ENCODE assay signal across 1 cellular context in the genomic region with DNA sequence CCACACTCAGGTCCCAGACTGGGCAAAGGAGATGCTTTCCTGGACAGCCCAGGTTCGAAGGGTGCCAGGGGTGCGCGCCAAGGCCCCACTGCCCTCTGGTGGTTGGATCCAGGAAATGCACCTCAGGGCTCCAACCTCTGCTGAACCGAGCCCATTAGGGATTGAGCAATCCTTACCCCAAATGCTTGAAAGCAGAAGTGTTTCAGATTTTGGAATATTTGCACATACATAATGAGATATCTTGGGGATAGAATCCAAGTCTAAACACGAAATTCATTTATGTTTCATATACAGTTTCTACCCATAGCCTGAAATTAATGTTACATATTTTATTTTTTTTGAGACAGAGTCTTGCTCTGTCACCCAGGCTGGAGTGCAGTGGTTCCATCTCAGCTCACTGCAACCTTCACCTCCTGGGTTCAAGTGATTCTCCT.
TF ChIP-seq lines count a peak whose summit lies in the region.

No MANE protein-coding gene starts in this region.

TF ChIP-seq in K562, 482 proteins besides CTCF, POLR2A, EP300 and RAD21 (continued from another document and continues in another):
- TF ChIP-seq, protein P1, sequence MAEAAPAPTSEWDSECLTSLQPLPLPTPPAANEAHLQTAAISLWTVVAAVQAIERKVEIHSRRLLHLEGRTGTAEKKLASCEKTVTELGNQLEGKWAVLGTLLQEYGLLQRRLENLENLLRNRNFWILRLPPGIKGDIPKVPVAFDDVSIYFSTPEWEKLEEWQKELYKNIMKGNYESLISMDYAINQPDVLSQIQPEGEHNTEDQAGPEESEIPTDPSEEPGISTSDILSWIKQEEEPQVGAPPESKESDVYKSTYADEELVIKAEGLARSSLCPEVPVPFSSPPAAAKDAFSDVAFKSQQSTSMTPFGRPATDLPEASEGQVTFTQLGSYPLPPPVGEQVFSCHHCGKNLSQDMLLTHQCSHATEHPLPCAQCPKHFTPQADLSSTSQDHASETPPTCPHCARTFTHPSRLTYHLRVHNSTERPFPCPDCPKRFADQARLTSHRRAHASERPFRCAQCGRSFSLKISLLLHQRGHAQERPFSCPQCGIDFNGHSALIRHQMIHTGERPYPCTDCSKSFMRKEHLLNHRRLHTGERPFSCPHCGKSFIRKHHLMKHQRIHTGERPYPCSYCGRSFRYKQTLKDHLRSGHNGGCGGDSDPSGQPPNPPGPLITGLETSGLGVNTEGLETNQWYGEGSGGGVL (CRISPR knock-in tag; IDR thresholded peaks at IDR 0.05) = no peak
- TF ChIP-seq SMAD2 (IDR thresholded peaks at IDR 0.05; ENCODE audit: low read depth, low read length) = no peak
- no peak for TF ChIP-seq DMBX1 (CRISPR knock-in tag; IDR thresholded peaks at IDR 0.05; ENCODE audit: borderline replicate concordance)
- TF ChIP-seq, protein P2, sequence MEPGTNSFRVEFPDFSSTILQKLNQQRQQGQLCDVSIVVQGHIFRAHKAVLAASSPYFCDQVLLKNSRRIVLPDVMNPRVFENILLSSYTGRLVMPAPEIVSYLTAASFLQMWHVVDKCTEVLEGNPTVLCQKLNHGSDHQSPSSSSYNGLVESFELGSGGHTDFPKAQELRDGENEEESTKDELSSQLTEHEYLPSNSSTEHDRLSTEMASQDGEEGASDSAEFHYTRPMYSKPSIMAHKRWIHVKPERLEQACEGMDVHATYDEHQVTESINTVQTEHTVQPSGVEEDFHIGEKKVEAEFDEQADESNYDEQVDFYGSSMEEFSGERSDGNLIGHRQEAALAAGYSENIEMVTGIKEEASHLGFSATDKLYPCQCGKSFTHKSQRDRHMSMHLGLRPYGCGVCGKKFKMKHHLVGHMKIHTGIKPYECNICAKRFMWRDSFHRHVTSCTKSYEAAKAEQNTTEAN (CRISPR knock-in tag; IDR thresholded peaks at IDR 0.05) = no peak
- no peak for TF ChIP-seq NR4A1 (CRISPR knock-in tag; IDR thresholded peaks at IDR 0.05)
- 0 out of 2 replicates have a peak, but pooled peaks have one; percentile 22 for TF ChIP-seq NR4A1 (tag; IDR thresholded peaks at IDR 0.05)
- TF ChIP-seq ETV6 (IDR thresholded peaks at IDR 0.05; ENCODE audit: borderline replicate concordance in 1 of 2, low read depth in 2 of 2, low read length in 1 of 2) = no peak
- TF ChIP-seq ETV6 (CRISPR knock-in tag; IDR thresholded peaks at IDR 0.05; ENCODE audit: borderline replicate concordance) = no peak
- TF ChIP-seq CCAR2 (IDR thresholded peaks at IDR 0.05; ENCODE audit: low read depth, low read length) = no peak
- TF ChIP-seq ZNF316 (IDR thresholded peaks at IDR 0.05) = no peak
- TF ChIP-seq, protein P3, sequence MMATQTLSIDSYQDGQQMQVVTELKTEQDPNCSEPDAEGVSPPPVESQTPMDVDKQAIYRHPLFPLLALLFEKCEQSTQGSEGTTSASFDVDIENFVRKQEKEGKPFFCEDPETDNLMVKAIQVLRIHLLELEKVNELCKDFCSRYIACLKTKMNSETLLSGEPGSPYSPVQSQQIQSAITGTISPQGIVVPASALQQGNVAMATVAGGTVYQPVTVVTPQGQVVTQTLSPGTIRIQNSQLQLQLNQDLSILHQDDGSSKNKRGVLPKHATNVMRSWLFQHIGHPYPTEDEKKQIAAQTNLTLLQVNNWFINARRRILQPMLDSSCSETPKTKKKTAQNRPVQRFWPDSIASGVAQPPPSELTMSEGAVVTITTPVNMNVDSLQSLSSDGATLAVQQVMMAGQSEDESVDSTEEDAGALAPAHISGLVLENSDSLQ (IDR thresholded peaks at IDR 0.05) = no peak
- TF ChIP-seq ZBTB1 (CRISPR knock-in tag; IDR thresholded peaks at IDR 0.05; ENCODE audit: borderline replicate concordance, low read depth) = no peak
- TF ChIP-seq ZNF274 (IDR thresholded peaks at IDR 0.05; ENCODE audit: borderline replicate concordance, low read depth, low read length) = no peak
- no peak for TF ChIP-seq HNRNPK (IDR thresholded peaks at IDR 0.05; ENCODE audit: low read depth, low read length, poor library complexity, severe bottlenecking)
- no peak for TF ChIP-seq ZKSCAN1 (IDR thresholded peaks at IDR 0.05; ENCODE audit: low read depth, low read length)
- no peak for TF ChIP-seq SRSF9 (IDR thresholded peaks at IDR 0.05; ENCODE audit: borderline replicate concordance, low read depth, low read length)
- TF ChIP-seq, protein P4, sequence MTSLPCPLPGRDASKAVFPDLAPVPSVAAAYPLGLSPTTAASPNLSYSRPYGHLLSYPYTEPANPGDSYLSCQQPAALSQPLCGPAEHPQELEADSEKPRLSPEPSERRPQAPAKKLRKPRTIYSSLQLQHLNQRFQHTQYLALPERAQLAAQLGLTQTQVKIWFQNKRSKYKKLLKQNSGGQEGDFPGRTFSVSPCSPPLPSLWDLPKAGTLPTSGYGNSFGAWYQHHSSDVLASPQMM (CRISPR knock-in tag; IDR thresholded peaks at IDR 0.05) = no peak
- TF ChIP-seq, protein P5, sequence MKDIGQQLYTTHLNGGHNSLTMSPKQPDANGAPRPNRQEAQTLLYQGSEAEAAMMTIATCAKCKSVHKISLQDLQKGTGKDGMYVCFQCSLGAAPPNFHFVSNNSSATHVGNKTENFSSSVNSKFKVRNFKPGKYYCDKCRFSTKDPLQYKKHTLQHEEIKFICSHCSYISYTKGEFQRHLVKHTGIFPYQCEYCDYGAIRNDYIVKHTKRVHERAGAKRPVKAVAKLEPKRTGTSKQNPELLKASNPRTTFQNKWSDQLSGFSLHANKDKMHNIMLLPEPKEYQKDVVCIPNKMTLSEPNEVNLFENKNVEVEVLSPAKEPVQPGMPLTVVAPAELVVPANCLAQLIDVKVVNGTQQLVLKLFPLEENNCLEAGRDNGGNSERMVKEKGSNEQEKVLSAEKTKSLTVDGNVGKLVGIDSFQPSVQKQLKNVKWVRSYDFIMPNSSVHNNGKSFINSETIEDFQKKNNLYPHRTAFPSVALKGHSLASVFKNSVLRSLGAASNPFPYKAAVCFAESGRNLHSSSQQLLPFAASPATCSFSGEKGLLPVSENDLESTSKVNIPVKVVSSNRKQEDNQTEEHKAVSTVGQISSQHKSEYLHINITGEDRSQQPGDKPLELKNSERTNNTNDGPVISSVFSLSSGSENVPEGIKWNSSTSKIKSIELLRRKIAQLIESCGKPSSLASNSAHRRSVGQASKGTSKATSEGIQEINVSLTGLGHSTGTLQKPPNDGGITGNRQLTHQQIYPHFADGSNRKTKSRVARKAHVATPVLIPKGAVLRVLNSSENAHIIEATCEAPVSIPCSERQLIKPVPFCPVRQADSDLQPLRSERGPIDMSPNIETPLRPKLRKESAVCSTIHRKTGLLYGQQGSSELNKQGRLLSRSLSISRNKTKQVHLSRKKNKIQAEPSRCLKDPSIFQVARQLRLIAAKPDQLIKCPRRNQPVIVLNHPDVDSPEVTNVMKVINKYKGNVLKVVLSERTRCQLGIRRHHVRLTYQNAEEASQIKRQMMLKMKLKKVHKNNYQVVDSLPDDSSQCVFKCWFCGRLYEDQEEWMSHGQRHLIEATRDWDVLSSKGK (CRISPR knock-in tag; IDR thresholded peaks at IDR 0.05) = no peak
- TF ChIP-seq ZNF707 (CRISPR knock-in tag; conservative IDR thresholded peaks at IDR 0.05) = no peak
- no peak for TF ChIP-seq BCOR (IDR thresholded peaks at IDR 0.05)
- TF ChIP-seq PHF20 (IDR thresholded peaks at IDR 0.05; ENCODE audit: partially characterized antibody) = no peak
- TF ChIP-seq ZNF668 (CRISPR knock-in tag; IDR thresholded peaks at IDR 0.05) = no peak
- no peak for TF ChIP-seq NFYB (IDR thresholded peaks at IDR 0.05; ENCODE audit: extremely low read depth, insufficient read length)
- TF ChIP-seq, protein P6, sequence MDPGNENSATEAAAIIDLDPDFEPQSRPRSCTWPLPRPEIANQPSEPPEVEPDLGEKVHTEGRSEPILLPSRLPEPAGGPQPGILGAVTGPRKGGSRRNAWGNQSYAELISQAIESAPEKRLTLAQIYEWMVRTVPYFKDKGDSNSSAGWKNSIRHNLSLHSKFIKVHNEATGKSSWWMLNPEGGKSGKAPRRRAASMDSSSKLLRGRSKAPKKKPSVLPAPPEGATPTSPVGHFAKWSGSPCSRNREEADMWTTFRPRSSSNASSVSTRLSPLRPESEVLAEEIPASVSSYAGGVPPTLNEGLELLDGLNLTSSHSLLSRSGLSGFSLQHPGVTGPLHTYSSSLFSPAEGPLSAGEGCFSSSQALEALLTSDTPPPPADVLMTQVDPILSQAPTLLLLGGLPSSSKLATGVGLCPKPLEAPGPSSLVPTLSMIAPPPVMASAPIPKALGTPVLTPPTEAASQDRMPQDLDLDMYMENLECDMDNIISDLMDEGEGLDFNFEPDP (CRISPR knock-in tag; IDR thresholded peaks at IDR 0.05) = no peak
- TF ChIP-seq CAMTA2 (CRISPR knock-in tag; conservative IDR thresholded peaks at IDR 0.05) = no peak
- TF ChIP-seq, protein P7, sequence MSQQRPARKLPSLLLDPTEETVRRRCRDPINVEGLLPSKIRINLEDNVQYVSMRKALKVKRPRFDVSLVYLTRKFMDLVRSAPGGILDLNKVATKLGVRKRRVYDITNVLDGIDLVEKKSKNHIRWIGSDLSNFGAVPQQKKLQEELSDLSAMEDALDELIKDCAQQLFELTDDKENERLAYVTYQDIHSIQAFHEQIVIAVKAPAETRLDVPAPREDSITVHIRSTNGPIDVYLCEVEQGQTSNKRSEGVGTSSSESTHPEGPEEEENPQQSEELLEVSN (IDR thresholded peaks at IDR 0.05; ENCODE audit: borderline replicate concordance in 1 of 2, extremely low read depth in 1 of 2, insufficient read depth in 1 of 2, insufficient read length in 1 of 2, low read depth in 1 of 2, low read length in 1 of 2, poor library complexity in 1 of 2, severe bottlenecking in 1 of 2) = no peak
- TF ChIP-seq RFX1 (IDR thresholded peaks at IDR 0.05) = no peak
- TF ChIP-seq NCOA4 (IDR thresholded peaks at IDR 0.05; ENCODE audit: partially characterized antibody) = no peak
- no peak for TF ChIP-seq NRF1 (conservative IDR thresholded peaks at IDR 0.05 in 1 of 2, IDR thresholded peaks at IDR 0.05 in 1 of 2)
- no peak for TF ChIP-seq ZNF644 (tag; IDR thresholded peaks at IDR 0.05; ENCODE audit: low read depth)
- TF ChIP-seq ATF1 (CRISPR knock-in tag; IDR thresholded peaks at IDR 0.05) = no peak
- TF ChIP-seq ATF1 (tag; IDR thresholded peaks at IDR 0.05) = 0 out of 2 replicates have a peak, but pooled peaks have one; percentile 17
- TF ChIP-seq, protein P8, sequence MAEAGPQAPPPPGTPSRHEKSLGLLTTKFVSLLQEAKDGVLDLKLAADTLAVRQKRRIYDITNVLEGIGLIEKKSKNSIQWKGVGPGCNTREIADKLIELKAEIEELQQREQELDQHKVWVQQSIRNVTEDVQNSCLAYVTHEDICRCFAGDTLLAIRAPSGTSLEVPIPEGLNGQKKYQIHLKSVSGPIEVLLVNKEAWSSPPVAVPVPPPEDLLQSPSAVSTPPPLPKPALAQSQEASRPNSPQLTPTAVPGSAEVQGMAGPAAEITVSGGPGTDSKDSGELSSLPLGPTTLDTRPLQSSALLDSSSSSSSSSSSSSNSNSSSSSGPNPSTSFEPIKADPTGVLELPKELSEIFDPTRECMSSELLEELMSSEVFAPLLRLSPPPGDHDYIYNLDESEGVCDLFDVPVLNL (CRISPR knock-in tag; IDR thresholded peaks at IDR 0.05; ENCODE audit: low read depth) = no peak
- no peak for TF ChIP-seq CREBBP (IDR thresholded peaks at IDR 0.05; ENCODE audit: low read depth, low read length)
- TF ChIP-seq, protein P9, sequence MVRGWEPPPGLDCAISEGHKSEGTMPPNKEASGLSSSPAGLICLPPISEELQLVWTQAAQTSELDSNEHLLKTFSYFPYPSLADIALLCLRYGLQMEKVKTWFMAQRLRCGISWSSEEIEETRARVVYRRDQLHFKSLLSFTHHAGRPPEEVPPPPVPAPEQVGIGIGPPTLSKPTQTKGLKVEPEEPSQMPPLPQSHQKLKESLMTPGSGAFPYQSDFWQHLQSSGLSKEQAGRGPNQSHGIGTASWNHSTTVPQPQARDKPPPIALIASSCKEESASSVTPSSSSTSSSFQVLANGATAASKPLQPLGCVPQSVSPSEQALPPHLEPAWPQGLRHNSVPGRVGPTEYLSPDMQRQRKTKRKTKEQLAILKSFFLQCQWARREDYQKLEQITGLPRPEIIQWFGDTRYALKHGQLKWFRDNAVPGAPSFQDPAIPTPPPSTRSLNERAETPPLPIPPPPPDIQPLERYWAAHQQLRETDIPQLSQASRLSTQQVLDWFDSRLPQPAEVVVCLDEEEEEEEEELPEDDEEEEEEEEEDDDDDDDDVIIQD (CRISPR knock-in tag; IDR thresholded peaks at IDR 0.05) = no peak
- no peak for TF ChIP-seq POLR2AphosphoS2 (IDR thresholded peaks at IDR 0.05; ENCODE audit: low read length)
- TF ChIP-seq RFX5 (IDR thresholded peaks at IDR 0.05; ENCODE audit: low read depth, low read length) = no peak
- no peak for TF ChIP-seq MEF2D (tag; conservative IDR thresholded peaks at IDR 0.05; ENCODE audit: low read depth)
- TF ChIP-seq POLR2G (IDR thresholded peaks at IDR 0.05; ENCODE audit: low read depth, low read length) = no peak
- TF ChIP-seq, protein P10, sequence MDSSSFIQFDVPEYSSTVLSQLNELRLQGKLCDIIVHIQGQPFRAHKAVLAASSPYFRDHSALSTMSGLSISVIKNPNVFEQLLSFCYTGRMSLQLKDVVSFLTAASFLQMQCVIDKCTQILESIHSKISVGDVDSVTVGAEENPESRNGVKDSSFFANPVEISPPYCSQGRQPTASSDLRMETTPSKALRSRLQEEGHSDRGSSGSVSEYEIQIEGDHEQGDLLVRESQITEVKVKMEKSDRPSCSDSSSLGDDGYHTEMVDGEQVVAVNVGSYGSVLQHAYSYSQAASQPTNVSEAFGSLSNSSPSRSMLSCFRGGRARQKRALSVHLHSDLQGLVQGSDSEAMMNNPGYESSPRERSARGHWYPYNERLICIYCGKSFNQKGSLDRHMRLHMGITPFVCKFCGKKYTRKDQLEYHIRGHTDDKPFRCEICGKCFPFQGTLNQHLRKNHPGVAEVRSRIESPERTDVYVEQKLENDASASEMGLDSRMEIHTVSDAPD (CRISPR knock-in tag; IDR thresholded peaks at IDR 0.05) = no peak
- TF ChIP-seq NCOA1 (IDR thresholded peaks at IDR 0.05; ENCODE audit: low read depth) = no peak
- no peak for TF ChIP-seq CBFB (CRISPR knock-in tag; IDR thresholded peaks at IDR 0.05)
- TF ChIP-seq, protein P11, sequence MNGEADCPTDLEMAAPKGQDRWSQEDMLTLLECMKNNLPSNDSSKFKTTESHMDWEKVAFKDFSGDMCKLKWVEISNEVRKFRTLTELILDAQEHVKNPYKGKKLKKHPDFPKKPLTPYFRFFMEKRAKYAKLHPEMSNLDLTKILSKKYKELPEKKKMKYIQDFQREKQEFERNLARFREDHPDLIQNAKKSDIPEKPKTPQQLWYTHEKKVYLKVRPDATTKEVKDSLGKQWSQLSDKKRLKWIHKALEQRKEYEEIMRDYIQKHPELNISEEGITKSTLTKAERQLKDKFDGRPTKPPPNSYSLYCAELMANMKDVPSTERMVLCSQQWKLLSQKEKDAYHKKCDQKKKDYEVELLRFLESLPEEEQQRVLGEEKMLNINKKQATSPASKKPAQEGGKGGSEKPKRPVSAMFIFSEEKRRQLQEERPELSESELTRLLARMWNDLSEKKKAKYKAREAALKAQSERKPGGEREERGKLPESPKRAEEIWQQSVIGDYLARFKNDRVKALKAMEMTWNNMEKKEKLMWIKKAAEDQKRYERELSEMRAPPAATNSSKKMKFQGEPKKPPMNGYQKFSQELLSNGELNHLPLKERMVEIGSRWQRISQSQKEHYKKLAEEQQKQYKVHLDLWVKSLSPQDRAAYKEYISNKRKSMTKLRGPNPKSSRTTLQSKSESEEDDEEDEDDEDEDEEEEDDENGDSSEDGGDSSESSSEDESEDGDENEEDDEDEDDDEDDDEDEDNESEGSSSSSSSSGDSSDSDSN (IDR thresholded peaks at IDR 0.05; ENCODE audit: borderline replicate concordance in 1 of 2, low read depth in 2 of 2, low read length in 2 of 2) = no peak
- no peak for TF ChIP-seq SAFB2 (IDR thresholded peaks at IDR 0.05; ENCODE audit: borderline replicate concordance, low read depth, low read length, severe bottlenecking)
- TF ChIP-seq RBFOX2 (IDR thresholded peaks at IDR 0.05; ENCODE audit: low read depth, low read length) = no peak
- no peak for TF ChIP-seq ETV1 (tag; conservative IDR thresholded peaks at IDR 0.05; ENCODE audit: low read depth)
- TF ChIP-seq NFXL1 (CRISPR knock-in tag; IDR thresholded peaks at IDR 0.05) = no peak
- TF ChIP-seq HNRNPUL1 (IDR thresholded peaks at IDR 0.05; ENCODE audit: low read length) = no peak
